8 cellular contexts compared by ENCODE assay signal in the genomic region with DNA sequence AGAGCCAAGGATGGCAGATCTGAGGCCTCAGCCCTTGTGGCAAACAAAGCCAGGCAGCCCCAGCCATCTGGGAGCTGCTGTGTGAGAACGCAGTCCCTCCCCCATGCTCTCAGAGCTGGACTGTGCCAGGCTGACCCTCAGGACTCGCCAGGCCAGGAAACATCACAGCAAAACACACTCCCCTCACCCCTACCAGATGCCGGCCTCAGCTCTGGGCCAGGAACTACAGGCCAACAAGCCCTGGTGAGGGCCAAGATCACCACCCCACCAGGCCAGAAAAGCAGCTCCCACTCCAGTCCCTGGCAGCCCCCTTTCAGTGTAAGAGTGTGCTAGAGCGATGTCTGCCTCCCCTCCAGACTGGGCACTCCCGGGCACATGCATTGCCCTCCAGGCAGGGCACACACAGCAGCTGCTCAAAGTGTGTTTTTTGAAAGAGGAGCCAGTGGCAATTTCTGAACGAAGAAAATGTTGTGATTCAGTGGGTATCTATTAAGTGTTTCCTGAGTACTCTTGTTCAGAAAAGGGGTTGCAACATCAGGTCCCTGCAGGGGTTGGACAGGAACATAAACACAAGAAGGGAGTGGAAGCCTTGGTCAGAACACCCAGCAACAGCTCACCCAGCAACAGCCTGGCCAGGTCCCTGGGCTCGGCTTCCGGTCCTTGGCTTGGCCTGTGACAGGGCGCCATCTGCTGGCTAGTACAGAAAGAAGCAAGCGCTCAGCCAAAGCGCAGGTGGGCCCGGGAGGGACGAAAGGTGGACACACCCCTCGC. TPM values are rescaled to one million over a fixed set of nuclear protein-coding genes. Genes with fewer than 3 reads are reported as not detected.
DNase-seq lines count a peak whose midpoint lies in the region; ATAC-seq and TF ChIP-seq lines count a peak whose summit lies in the region.

No MANE protein-coding gene starts in this region.

- peak; percentile 99 for TF ChIP-seq RAD21 in Ishikawa (IDR thresholded peaks at IDR 0.05; ENCODE audit: low read depth)

- intact Hi-C loops in Caco-2 (cut with micrococcal nuclease; ENCODE audit: unreplicated experiment) (loop anchor here (1.0 to 2.0 kb wide), 6 partner anchors 23 to 217 kb away; a partner anchor contains a TSS), esophagus squamous epithelium (cut with DNase I) (loop anchor here (5.0 kb wide), 1 partner anchor 137 kb away; no protein-coding TSS in a partner anchor)
- intact Hi-C loops in naive thymus-derived CD4-positive, alpha-beta T cell (cut with micrococcal nuclease) = loop anchor here (1.0 to 5.0 kb wide), 6 partner anchors 38 to 280 kb away; a partner anchor contains a TSS

- ATAC-seq in GM21447 (IDR thresholded peaks at IDR 0.05; ENCODE audit: unreplicated experiment) = peak; percentile 86
- ATAC-seq in naive thymus-derived CD4-positive, alpha-beta T cell = peak; percentile 98

- no peaks in the 10 kb centered on the region for H3K27me3 ChIP-seq in Caco-2 (replicated peaks; ENCODE audit: control insufficient read depth, insufficient read depth, low read length)
- no peaks in the 10 kb centered on the region for H3K27me3 ChIP-seq in Peyer's patch
- no peaks in the 10 kb centered on the region for H3K27me3 ChIP-seq in esophagus squamous epithelium
- H3K27me3 ChIP-seq in naive thymus-derived CD4-positive, alpha-beta T cell (ENCODE audit: control insufficient read depth in 2 of 2, insufficient read depth in 2 of 2, low read length in 2 of 2) = no peaks in the 10 kb centered on the region

- peak in 1 of 2 donors; percentile 29 for TF ChIP-seq POLR2A in Peyer's patch (IDR thresholded peaks at IDR 0.05)
- no peak for TF ChIP-seq POLR2A in esophagus squamous epithelium (IDR thresholded peaks at IDR 0.05)

- peak overlapping the region; percentile 35 to 84 (median 70) for H3K27ac ChIP-seq in Peyer's patch
- H3K27ac ChIP-seq in esophagus squamous epithelium = peak overlapping the region; percentile 69 to 95 (median 84)
- no peak overlapping the region for H3K27ac ChIP-seq in naive thymus-derived CD4-positive, alpha-beta T cell (ENCODE audit: low read depth, low read length)

- H3K4me1 ChIP-seq in Caco-2 (peaks cover 16% of the 10 kb centered on the region), Peyer's patch (peaks cover 0 to 16% (median 0%) of the 10 kb centered on the region in 4 donors), esophagus squamous epithelium (peaks cover 0 to 16% (median 13%) of the 10 kb centered on the region in 3 donors)
- peaks cover 0 to 6% of the 10 kb centered on the region in 2 donors for H3K4me1 ChIP-seq in naive thymus-derived CD4-positive, alpha-beta T cell (ENCODE audit: control insufficient read depth in 2 of 2, insufficient read depth in 2 of 2, low read length in 2 of 2)

- H3K9me3 Mint-ChIP-seq in Caco-2 (ENCODE audit: unreplicated experiment) = no peaks in the 10 kb centered on the region
- H3K9me3 Mint-ChIP-seq in naive thymus-derived CD4-positive, alpha-beta T cell = no peaks in the 10 kb centered on the region

- CTCF ChIA-PET in Caco-2 (lab: Charles Lee) = interaction anchor here (0.5 to 7.1 kb wide), 50 partner anchors 9 to 691 kb away, joined by 3 to 284 read pairs (median 5); a partner anchor contains a TSS
- CTCF ChIA-PET in naive thymus-derived CD4-positive, alpha-beta T cell (lab: Charles Lee) = interaction anchor here (0.6 to 5.7 kb wide), 16 partner anchors 9 to 529 kb away, joined by 3 to 192 read pairs (median 6); a partner anchor contains a TSS

- H3K4me3 Mint-ChIP-seq in Caco-2 (ENCODE audit: unreplicated experiment) = no peak overlapping the region
- H3K4me3 Mint-ChIP-seq in naive thymus-derived CD4-positive, alpha-beta T cell = peak overlapping the region in 5 of 10 donors; percentile 23 to 71 (median 42)

- BruUV-seq in Caco-2 (replicated peaks; lab: Mats Ljungman, UMichigan) = no TSS peak

- no peaks in the 10 kb centered on the region for H3K9me3 ChIP-seq in Caco-2
- no peaks in the 10 kb centered on the region for H3K9me3 ChIP-seq in Peyer's patch
- no peaks in the 10 kb centered on the region for H3K9me3 ChIP-seq in esophagus squamous epithelium
- H3K9me3 ChIP-seq in naive thymus-derived CD4-positive, alpha-beta T cell (ENCODE audit: control insufficient read depth in 2 of 3, low read length in 3 of 3) = no peaks in the 10 kb centered on the region

- DNase-seq in Caco-2 (peak; percentile 94 to 97), Peyer's patch (peak; percentile 82 to 95 (median 89)), esophagus squamous epithelium (lab: John Stamatoyannopoulos, UW) (peak; percentile 65)
- DNase-seq in activated T-cell treated with anti-CD3 and anti-CD28 coated beads, Interleukin-2, amount 50 U/mL, for 48 hours = peak; percentile 89 to 90
- peak; percentile 62 to 83 (median 77) for DNase-seq in naive thymus-derived CD4-positive, alpha-beta T cell
- peak; percentile 64 to 68 for DNase-seq in stimulated activated CD8-positive, alpha-beta memory T cell treated with anti-CD3 and anti-CD28 coated beads, Interleukin-7, amount 100 ng/mL, for 48 hours (ENCODE audit: extremely low read depth in 1 of 2, low read depth in 1 of 2)

- no peaks in the 10 kb centered on the region for H3K27me3 Mint-ChIP-seq in Caco-2 (ENCODE audit: insufficient read depth, unreplicated experiment)
- H3K27me3 Mint-ChIP-seq in naive thymus-derived CD4-positive, alpha-beta T cell = peaks cover 0 to 3% (median 0%) of the 10 kb centered on the region in 5 donors

- H3K36me3 ChIP-seq in Caco-2 (ENCODE audit: control insufficient read depth, insufficient read depth, low read length) = no peaks in the 10 kb centered on the region
- H3K36me3 ChIP-seq in Peyer's patch = no peaks in the 10 kb centered on the region
- no peaks in the 10 kb centered on the region for H3K36me3 ChIP-seq in esophagus squamous epithelium
- no peaks in the 10 kb centered on the region for H3K36me3 ChIP-seq in naive thymus-derived CD4-positive, alpha-beta T cell (ENCODE audit: control insufficient read depth in 2 of 3, insufficient read depth in 3 of 3, low read length in 3 of 3)

- POLR2A ChIA-PET in Caco-2 (lab: Charles Lee) = interaction anchor here (0.6 to 1.8 kb wide), 7 partner anchors 17 to 218 kb away, joined by 3 to 11 read pairs (median 4); a partner anchor contains a TSS
- POLR2A ChIA-PET in naive thymus-derived CD4-positive, alpha-beta T cell (lab: Charles Lee) = interaction anchor here (0.9 to 2.5 kb wide), 6 partner anchors 132 to 220 kb away, joined by 3 to 10 read pairs (median 5); a partner anchor contains a TSS

- peak overlapping the region; percentile 33 for H3K27ac Mint-ChIP-seq in Caco-2 (ENCODE audit: unreplicated experiment)
- peak overlapping the region in 4 of 9 donors; percentile 25 to 50 (median 36) for H3K27ac Mint-ChIP-seq in naive thymus-derived CD4-positive, alpha-beta T cell

- peak; percentile 43; the same call in 1 of the 2 replicates for TF ChIP-seq EP300 in Ishikawa (IDR thresholded peaks at IDR 0.05; ENCODE audit: borderline replicate concordance)

- H3K36me3 Mint-ChIP-seq in Caco-2 (ENCODE audit: insufficient read depth, unreplicated experiment) = peaks cover 8% of the 10 kb centered on the region
- H3K36me3 Mint-ChIP-seq in naive thymus-derived CD4-positive, alpha-beta T cell = peaks cover 0 to 3% (median 0%) of the 10 kb centered on the region in 5 donors

- H3K4me3 ChIP-seq in Caco-2 (ENCODE audit: low read depth, low read length) = no peak overlapping the region
- H3K4me3 ChIP-seq in Peyer's patch = no peak overlapping the region
- H3K4me3 ChIP-seq in esophagus squamous epithelium = peak overlapping the region in 2 of 4 donors; percentile 5 to 47
- H3K4me3 ChIP-seq in naive thymus-derived CD4-positive, alpha-beta T cell (ENCODE audit: low read length) = no peak overlapping the region

- TF ChIP-seq CTCF in Caco-2 (IDR thresholded peaks at IDR 0.05; ENCODE audit: insufficient read depth in 1 of 2, low read depth in 1 of 2, low read length in 1 of 2, severe bottlenecking in 1 of 2, unreplicated experiment in 1 of 2) = peak; percentile 98 to 99
- TF ChIP-seq CTCF in Peyer's patch (IDR thresholded peaks at IDR 0.05) = peak; percentile 78 to 98 (median 94)
- peak; percentile 78 to 98 (median 93) for TF ChIP-seq CTCF in esophagus squamous epithelium (IDR thresholded peaks at IDR 0.05)

- H3K4me1 Mint-ChIP-seq in Caco-2 (ENCODE audit: low read depth, unreplicated experiment) = peaks cover 28% of the 10 kb centered on the region
- peaks cover 7 to 12% (median 9%) of the 10 kb centered on the region in 7 donors for H3K4me1 Mint-ChIP-seq in naive thymus-derived CD4-positive, alpha-beta T cell

- 0 to 35% methylated on average over 2 to 7 of the region's 14 CpGs for WGBS in esophagus squamous epithelium, 2 donors

TF ChIP-seq in Ishikawa, 13 proteins besides CTCF, POLR2A, EP300 and RAD21:
- TF ChIP-seq TCF12 (IDR thresholded peaks at IDR 0.05; ENCODE audit: low read depth) = no peak
- TF ChIP-seq TAF1 (IDR thresholded peaks at IDR 0.05; ENCODE audit: low read depth) = no peak
- no peak for TF ChIP-seq NFIC (IDR thresholded peaks at IDR 0.05)
- TF ChIP-seq, protein P1, sequence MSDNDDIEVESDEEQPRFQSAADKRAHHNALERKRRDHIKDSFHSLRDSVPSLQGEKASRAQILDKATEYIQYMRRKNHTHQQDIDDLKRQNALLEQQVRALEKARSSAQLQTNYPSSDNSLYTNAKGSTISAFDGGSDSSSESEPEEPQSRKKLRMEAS (IDR thresholded peaks at IDR 0.05) = peak; percentile 37; the same call in 1 of the 2 replicates
- no peak for TF ChIP-seq EGR1 (IDR thresholded peaks at IDR 0.05)
- no peak for TF ChIP-seq CREB1 (IDR thresholded peaks at IDR 0.05; ENCODE audit: low read depth)
- no peak for TF ChIP-seq TEAD4 (IDR thresholded peaks at IDR 0.05)
- no peak for TF ChIP-seq FOXM1 (IDR thresholded peaks at IDR 0.05; ENCODE audit: borderline replicate concordance, low read depth)
- TF ChIP-seq CEBPB (IDR thresholded peaks at IDR 0.05) = peak; percentile 79

RNA-seq across cellular contexts. Expression of a gene that starts 18.2 kb away (rescaled TPM):
- 27.1 and 28.1 TPM in 2 replicates for total RNA-seq in Caco-2 (2022)
- total RNA-seq in Peyer's patch = 10 to 100 TPM in 1 of 4 donors, 1 to 10 TPM in 3; 1.5 to 19.8 (median 6.5) TPM
- 1 to 10 TPM; 2.8 to 5.3 (median 4.7) TPM for total RNA-seq in esophagus squamous epithelium
- total RNA-seq in naive thymus-derived CD4-positive, alpha-beta T cell = 1 to 10 TPM; 3.0 to 9.6 (median 3.3) TPM
- polyA plus RNA-seq in naive thymus-derived CD4-positive, alpha-beta T cell = 1 to 10 TPM; 3.5 to 3.8 TPM

RNA-seq across cellular contexts. Expression of a gene that starts 39.8 kb away (rescaled TPM):
- 166 and 168 TPM in 2 replicates for total RNA-seq in Caco-2 (2022)
- 100 to 1,000 TPM in 1 of 4 donors, 10 to 100 TPM in 3; 64.4 to 129 (median 93.0) TPM for total RNA-seq in Peyer's patch
- total RNA-seq in esophagus squamous epithelium = 10 to 100 TPM; 34.5 to 57.2 (median 43.2) TPM
- 10 to 100 TPM; 33.5 to 52.1 (median 45.2) TPM for total RNA-seq in naive thymus-derived CD4-positive, alpha-beta T cell
- polyA plus RNA-seq in naive thymus-derived CD4-positive, alpha-beta T cell = 10 to 100 TPM; 52.5 to 54.3 TPM
